ENCODE assay signal across 1 cellular context in genomic region chr1:109668123-109668800, GRCh38.
TF ChIP-seq lines count a peak whose summit lies in the region.

No MANE protein-coding gene starts in this region.

TF ChIP-seq in GM12878, 131 proteins besides CTCF, POLR2A, EP300 and RAD21:
- TF ChIP-seq NRF1 (conservative IDR thresholded peaks at IDR 0.05; ENCODE audit: low read depth, low read length) (no peak), RUNX3 (IDR thresholded peaks at IDR 0.05; ENCODE audit: low read length) (no peak), YY1 (IDR thresholded peaks at IDR 0.05; ENCODE audit: low read depth, low read length) (no peak), ETV6 (conservative IDR thresholded peaks at IDR 0.05 in 1 of 2, IDR thresholded peaks at IDR 0.05 in 1 of 2; ENCODE audit: borderline replicate concordance in 1 of 2, low read depth in 1 of 2) (no peak), ZNF687 (IDR thresholded peaks at IDR 0.05) (no peak), KAT2A (conservative IDR thresholded peaks at IDR 0.05; ENCODE audit: control insufficient read depth, low read depth, low read length) (no peak)
